In the genomic region with DNA sequence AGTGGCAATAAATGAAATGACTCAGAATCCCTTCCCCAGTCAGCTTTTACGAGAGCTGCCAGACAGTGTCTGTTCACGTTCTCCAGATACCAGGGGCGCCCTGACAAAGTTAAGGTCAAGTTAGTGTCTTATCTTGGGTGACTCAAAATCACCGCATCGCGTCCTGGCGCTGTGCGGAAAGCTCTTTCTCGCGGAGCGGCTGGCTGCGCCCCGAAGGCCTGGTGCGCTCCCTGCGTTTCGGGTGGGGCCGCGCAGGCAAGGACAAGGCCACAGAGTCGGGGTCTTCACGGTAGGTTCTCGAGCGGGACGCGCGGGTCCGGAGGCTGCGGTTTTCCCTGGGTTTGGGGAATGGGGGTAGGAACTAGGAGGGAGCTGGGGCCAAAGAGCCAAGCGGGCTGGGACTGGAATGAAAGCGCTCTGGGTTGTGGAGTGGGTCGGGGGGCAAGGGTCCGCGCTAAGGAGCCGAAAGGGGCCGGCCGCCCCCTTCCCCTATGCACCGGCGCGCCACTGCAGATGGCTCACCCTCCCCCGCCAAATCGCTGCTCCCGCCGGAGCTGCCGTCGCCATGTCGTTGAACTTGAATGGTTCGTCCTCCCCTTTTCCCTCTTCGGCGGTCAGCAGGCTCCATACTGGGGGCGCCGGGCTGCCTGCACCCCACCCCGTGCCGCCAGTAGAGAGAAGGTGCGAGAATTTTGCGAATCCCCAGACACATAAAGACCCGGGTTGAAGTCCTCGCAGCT, we compare ENCODE assay signal across 1 cellular context.
TF ChIP-seq lines count a peak whose summit lies in the region.

No MANE protein-coding gene starts in this region.

TF ChIP-seq in H1, 55 proteins besides CTCF, POLR2A, EP300 and RAD21:
- TF ChIP-seq RNF2 (IDR thresholded peaks at IDR 0.05; ENCODE audit: borderline replicate concordance, low read depth, low read length, missing control alignments, poor library complexity, severe bottlenecking) (peak; percentile 96), JUND (IDR thresholded peaks at IDR 0.05; ENCODE audit: low read length) (no peak), SUZ12 (IDR thresholded peaks at IDR 0.05; ENCODE audit: low read length) (peak; percentile 95), SAP30 (IDR thresholded peaks at IDR 0.05; ENCODE audit: insufficient read depth, insufficient replicate concordance, low read length) (no peak), BACH1 (IDR thresholded peaks at IDR 0.05; ENCODE audit: low read length) (no peak), CTBP2 (IDR thresholded peaks at IDR 0.05; ENCODE audit: borderline replicate concordance, insufficient read depth, insufficient read length, low read length) (peak; percentile 18), KDM4A (IDR thresholded peaks at IDR 0.05; ENCODE audit: low read depth, low read length, severe bottlenecking) (peak; percentile 77), SP1 (IDR thresholded peaks at IDR 0.05; ENCODE audit: low read depth, low read length) (0 out of 2 replicates have a peak, but pooled peaks have one; percentile 4), NANOG (IDR thresholded peaks at IDR 0.05; ENCODE audit: insufficient read depth, low read depth, low read length, poor library complexity, severe bottlenecking) (no peak), KDM1A (IDR thresholded peaks at IDR 0.05; ENCODE audit: borderline replicate concordance, low read length) (no peak), CBX8 (IDR thresholded peaks at IDR 0.05; ENCODE audit: borderline replicate concordance, low read depth, low read length) (peak; percentile 95; the same call in 1 of the 2 replicates), EZH2 (IDR thresholded peaks at IDR 0.05; ENCODE audit: low read depth, low read length, severe bottlenecking) (peak; percentile 96), ASH2L (IDR thresholded peaks at IDR 0.05; ENCODE audit: low read length) (peak; percentile 85)
- TF ChIP-seq, protein P1, sequence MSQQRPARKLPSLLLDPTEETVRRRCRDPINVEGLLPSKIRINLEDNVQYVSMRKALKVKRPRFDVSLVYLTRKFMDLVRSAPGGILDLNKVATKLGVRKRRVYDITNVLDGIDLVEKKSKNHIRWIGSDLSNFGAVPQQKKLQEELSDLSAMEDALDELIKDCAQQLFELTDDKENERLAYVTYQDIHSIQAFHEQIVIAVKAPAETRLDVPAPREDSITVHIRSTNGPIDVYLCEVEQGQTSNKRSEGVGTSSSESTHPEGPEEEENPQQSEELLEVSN (IDR thresholded peaks at IDR 0.05): peak; percentile 15; the same call in 1 of the 2 replicates
- TF ChIP-seq, protein P2, sequence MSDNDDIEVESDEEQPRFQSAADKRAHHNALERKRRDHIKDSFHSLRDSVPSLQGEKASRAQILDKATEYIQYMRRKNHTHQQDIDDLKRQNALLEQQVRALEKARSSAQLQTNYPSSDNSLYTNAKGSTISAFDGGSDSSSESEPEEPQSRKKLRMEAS (IDR thresholded peaks at IDR 0.05): peak; percentile 29; the same call in 1 of the 2 replicates
TF ChIP-seq in H1: peak in this region for 10.
